In the genomic region with DNA sequence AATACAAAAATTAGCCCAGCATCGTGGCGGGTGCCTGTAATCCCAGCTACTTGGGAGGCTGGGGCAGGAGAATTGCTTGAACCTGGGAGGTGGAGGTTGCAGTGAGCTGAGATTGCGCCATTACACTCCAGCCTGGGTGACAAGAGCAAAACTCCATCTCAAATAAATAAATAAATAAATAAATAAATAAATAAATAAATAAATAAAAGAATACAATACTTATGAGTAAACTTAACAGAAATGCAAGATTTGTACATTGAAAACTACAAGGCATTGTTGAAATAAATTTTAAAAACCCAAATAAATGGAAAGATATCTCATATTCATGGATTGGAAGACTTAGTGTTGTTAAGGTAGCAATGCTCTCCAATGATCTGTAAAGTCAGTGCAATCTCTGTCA, we compare ENCODE assay signal across 6 cellular contexts. TPM values are rescaled to one million over a fixed set of nuclear protein-coding genes. Genes with fewer than 3 reads are reported as not detected.
"Had no signal": no experiment of that assay in that cellular context is flagged by ENCODE, and none has a peak within 500 bp of the region (broad histone marks: within the 10 kb centered on the region; RNA-seq: fewer than 3 reads in every experiment).

No MANE protein-coding gene starts in this region.

RNA-seq across cellular contexts. Expression of a gene that starts 39.4 kb away (rescaled TPM):
- polyA plus RNA-seq: hepatocyte; immature natural killer cell; keratinocyte; liver; lung; naive thymus-derived CD4-positive, alpha-beta T cell had no signal
